In genomic region chr17:39270923-39271322, GRCh38 we compare ENCODE assay signal across 1 cellular context.
TF ChIP-seq lines count a peak whose summit lies in the region.

No MANE protein-coding gene starts in this region.

TF ChIP-seq in K562, 482 proteins besides CTCF, POLR2A, EP300 and RAD21:
- TF ChIP-seq ZBTB9 (CRISPR knock-in tag; IDR thresholded peaks at IDR 0.05) (no peak), MCM7 (IDR thresholded peaks at IDR 0.05) (no peak), ARID3A (IDR thresholded peaks at IDR 0.05; ENCODE audit: borderline replicate concordance, low read depth, low read length) (peak; percentile 71; the same call in 1 of the 2 replicates), GATAD2A (IDR thresholded peaks at IDR 0.05) (no peak), DEAF1 (CRISPR knock-in tag; IDR thresholded peaks at IDR 0.05) (peak; percentile 42; the same call in 1 of the 2 replicates), MEIS2 (IDR thresholded peaks at IDR 0.05; ENCODE audit: partially characterized antibody) (peak; percentile 48), SMC3 (conservative IDR thresholded peaks at IDR 0.05; ENCODE audit: insufficient read depth, low read depth, low read length) (peak; percentile 89), PBX2 (CRISPR knock-in tag; IDR thresholded peaks at IDR 0.05; ENCODE audit: low read depth) (no peak), PBX2 (tag; conservative IDR thresholded peaks at IDR 0.05; ENCODE audit: low read depth) (peak; percentile 64), C11orf30 (IDR thresholded peaks at IDR 0.05; ENCODE audit: low read depth) (peak; percentile 38), ATF3 (IDR thresholded peaks at IDR 0.05) (peak; percentile 90), ATF3 (CRISPR knock-in tag; conservative IDR thresholded peaks at IDR 0.05) (no peak), CEBPG (CRISPR knock-in tag; IDR thresholded peaks at IDR 0.05) (peak; percentile 59; the same call in 1 of the 2 replicates), CEBPG (tag; conservative IDR thresholded peaks at IDR 0.05 in 1 of 2, IDR thresholded peaks at IDR 0.05 in 1 of 2) (peak; percentile 64 to 88), CEBPB (tag; IDR thresholded peaks at IDR 0.05) (peak; percentile 76), ZNF384 (IDR thresholded peaks at IDR 0.05; ENCODE audit: low read depth, low read length) (peak; percentile 56), ZNF316 (IDR thresholded peaks at IDR 0.05) (peak; percentile 63), GTF2B (IDR thresholded peaks at IDR 0.05; ENCODE audit: extremely low read depth, insufficient read length) (no peak)
TF ChIP-seq in K562: peak in this region for 11.
